In the genomic region with DNA sequence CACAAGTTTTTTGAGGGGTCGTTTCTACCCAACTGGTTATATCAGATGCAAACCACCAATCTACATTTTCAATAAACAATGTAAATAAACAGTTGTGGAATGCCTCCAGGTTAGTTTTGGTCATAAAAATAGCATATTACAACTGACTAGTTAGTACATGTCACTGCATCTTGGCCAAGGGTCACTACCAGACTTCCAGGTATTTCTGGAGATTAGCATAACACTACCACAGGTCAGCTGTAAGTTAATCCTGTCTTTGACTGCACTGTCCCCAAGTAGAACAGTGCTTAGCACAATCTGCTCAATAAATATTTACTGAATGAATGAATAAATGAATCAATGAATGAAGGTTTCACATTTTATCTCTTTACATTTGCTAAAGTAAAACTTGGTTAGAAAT, we compare ENCODE assay signal across 21 cellular contexts.
DNase-seq lines count a peak whose midpoint lies in the region; ATAC-seq, FAIRE-seq and TF ChIP-seq lines count a peak whose summit lies in the region.
"Had no signal": no experiment of that assay in that cellular context is flagged by ENCODE, and none has a peak within 500 bp of the region (broad histone marks: within the 10 kb centered on the region; RNA-seq: fewer than 3 reads in every experiment).

No MANE protein-coding gene starts in this region.

- H3K27me3 ChIP-seq in H7 (ENCODE audit: control insufficient read depth, insufficient read depth, low read length) = no peaks in the 10 kb centered on the region
- H3K27me3 ChIP-seq in HUES48 (ENCODE audit: control insufficient read depth, insufficient read depth, low read length) = no peaks in the 10 kb centered on the region
- no peaks in the 10 kb centered on the region for H3K27me3 ChIP-seq in bronchial epithelial cell (ENCODE audit: control insufficient read depth, insufficient read depth, low read length)
- H3K27me3 ChIP-seq: BLaER1 treated with 17β-estradiol and CSF1 and Interleukin-3, amounts not matched to agents 10 nM and 100 nM had no signal

- no peaks in the 10 kb centered on the region for H3K36me3 ChIP-seq in H7 (replicated peaks; ENCODE audit: control insufficient read depth, insufficient read depth, low read length)
- H3K36me3 ChIP-seq in HUES48 (ENCODE audit: control insufficient read depth, insufficient read depth, low read length) = no peaks in the 10 kb centered on the region
- no peaks in the 10 kb centered on the region for H3K36me3 ChIP-seq in bronchial epithelial cell (ENCODE audit: control insufficient read depth, insufficient read depth, low read length)
- H3K36me3 ChIP-seq: BLaER1 treated with 17β-estradiol and CSF1 and Interleukin-3, amounts not matched to agents 10 nM and 100 nM had no signal

- H3K27ac ChIP-seq in HUES48 (ENCODE audit: low read depth, low read length) = peak overlapping the region; percentile 97
- H3K27ac ChIP-seq: BLaER1 treated with 17β-estradiol and CSF1 and Interleukin-3, amounts not matched to agents 10 nM and 100 nM; SK-N-MC had no signal

- H3K4me3 ChIP-seq in H7 (ENCODE audit: insufficient read depth, low read depth, low read length) (no peak overlapping the region), HUES48 (ENCODE audit: low read depth, low read length) (peak overlapping the region; percentile 2; the same call in 1 of the 2 replicates), bronchial epithelial cell (ENCODE audit: low read depth, low read length) (no peak overlapping the region)
- H3K4me3 ChIP-seq: BLaER1 treated with 17β-estradiol and CSF1 and Interleukin-3, amounts not matched to agents 10 nM and 100 nM; SK-N-MC had no signal

- H3K9me3 ChIP-seq in HUES48 (ENCODE audit: control insufficient read depth, insufficient read depth, low read length) = no peaks in the 10 kb centered on the region

- TF ChIP-seq CTCF in bronchial epithelial cell (IDR thresholded peaks at IDR 0.05; ENCODE audit: insufficient read depth, low read length, severe bottlenecking) = no peak

- no peak for FAIRE-seq in bronchial epithelial cell (lab: Jason Lieb, UNC)
- FAIRE-seq: HTR-8/SVneo had no signal

- DNase-seq in H7 (peak; percentile 20), bronchial epithelial cell (ENCODE audit: low read depth) (peak; percentile 49), myocyte (ENCODE audit: low read depth) (peak; percentile 9), hypothalamus (lab: John Stamatoyannopoulos, UW) (no peak), GDM1 (lab: John Stamatoyannopoulos, UW) (no peak), NCI-H2196 (lab: John Stamatoyannopoulos, UW; ENCODE audit: unreplicated experiment) (no peak)
- DNase-seq: DMS79 treated with DMSO at 0.1 percent for 48 hours; GOT3; HFFc6; NCI-H1105; NCI-H2081; NCI-H2171 treated with DMSO at 0.1 percent for 48 hours; NCI-H446 treated with DMSO at 0.1 percent for 48 hours; NCI-H69; NK-92 treated with Interleukin-12 subunit alpha and Interleukin-12 subunit beta, amount 100 ng/mL, for 24 hours; SHP77 had no signal

- peaks cover 21% of the 10 kb centered on the region for H3K4me1 ChIP-seq in HUES48 (ENCODE audit: control insufficient read depth, insufficient read depth, low read length)
- H3K4me1 ChIP-seq: BLaER1 treated with 17β-estradiol and CSF1 and Interleukin-3, amounts not matched to agents 10 nM and 100 nM had no signal

- H3K9ac ChIP-seq in HUES48 (ENCODE audit: low read depth, low read length) = no peak overlapping the region
- H3K9ac ChIP-seq: BLaER1 treated with 17β-estradiol and CSF1 and Interleukin-3, amounts not matched to agents 10 nM and 100 nM had no signal

- ATAC-seq in HG03354 (IDR thresholded peaks at IDR 0.05; ENCODE audit: poor library complexity, severe bottlenecking, unreplicated experiment) = no peak

Comparison
In these comparisons a context has a peak if more than half of its experiments do, and no peak if none do; other contexts are left out.
1. DNase-seq: peak in H7 (single experiment), bronchial epithelial cell (single experiment) and myocyte (single experiment); none in hypothalamus (0 of 51), GDM1 (single experiment) and NCI-H2196 (single experiment).